In the genomic region with DNA sequence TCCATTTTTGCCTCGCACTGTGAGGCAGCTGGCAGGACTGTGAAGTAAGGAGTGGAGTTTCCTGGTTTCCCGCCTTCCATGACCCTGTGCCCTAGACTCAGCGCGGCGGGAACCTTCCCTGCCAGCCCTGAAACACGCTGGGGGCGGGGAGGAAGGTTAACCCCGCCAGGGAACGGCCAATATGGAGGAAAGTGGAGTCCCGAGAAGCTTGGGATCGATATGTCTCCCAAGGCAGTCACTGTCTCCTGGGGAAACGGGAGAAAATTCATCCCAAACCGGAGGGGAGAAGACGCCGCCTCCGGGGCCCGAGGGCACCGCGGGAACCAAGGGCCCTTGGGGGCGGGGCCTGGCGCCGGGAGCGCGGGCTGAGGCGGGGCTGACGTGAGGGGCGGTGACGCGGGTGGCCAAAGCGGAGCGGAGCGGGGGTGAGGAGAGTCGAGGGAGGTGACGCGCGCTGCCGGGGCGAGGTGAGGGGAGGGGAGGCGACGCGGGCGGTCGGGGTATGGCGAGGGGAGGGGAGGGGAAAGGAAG, we compare ENCODE assay signal across 1 cellular context.
TF ChIP-seq lines count a peak whose summit lies in the region.

A gene with protein sequence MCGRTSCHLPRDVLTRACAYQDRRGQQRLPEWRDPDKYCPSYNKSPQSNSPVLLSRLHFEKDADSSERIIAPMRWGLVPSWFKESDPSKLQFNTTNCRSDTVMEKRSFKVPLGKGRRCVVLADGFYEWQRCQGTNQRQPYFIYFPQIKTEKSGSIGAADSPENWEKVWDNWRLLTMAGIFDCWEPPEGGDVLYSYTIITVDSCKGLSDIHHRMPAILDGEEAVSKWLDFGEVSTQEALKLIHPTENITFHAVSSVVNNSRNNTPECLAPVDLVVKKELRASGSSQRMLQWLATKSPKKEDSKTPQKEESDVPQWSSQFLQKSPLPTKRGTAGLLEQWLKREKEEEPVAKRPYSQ (plus strand): TSS at position 432 of the 531 bp plus-strand sequence. CDS start 863 bp downstream, outside the sequence.

TF ChIP-seq in HepG2, 621 proteins besides CTCF, POLR2A, EP300 and RAD21 (continued from another document and continues in another):
- TF ChIP-seq, protein P1, sequence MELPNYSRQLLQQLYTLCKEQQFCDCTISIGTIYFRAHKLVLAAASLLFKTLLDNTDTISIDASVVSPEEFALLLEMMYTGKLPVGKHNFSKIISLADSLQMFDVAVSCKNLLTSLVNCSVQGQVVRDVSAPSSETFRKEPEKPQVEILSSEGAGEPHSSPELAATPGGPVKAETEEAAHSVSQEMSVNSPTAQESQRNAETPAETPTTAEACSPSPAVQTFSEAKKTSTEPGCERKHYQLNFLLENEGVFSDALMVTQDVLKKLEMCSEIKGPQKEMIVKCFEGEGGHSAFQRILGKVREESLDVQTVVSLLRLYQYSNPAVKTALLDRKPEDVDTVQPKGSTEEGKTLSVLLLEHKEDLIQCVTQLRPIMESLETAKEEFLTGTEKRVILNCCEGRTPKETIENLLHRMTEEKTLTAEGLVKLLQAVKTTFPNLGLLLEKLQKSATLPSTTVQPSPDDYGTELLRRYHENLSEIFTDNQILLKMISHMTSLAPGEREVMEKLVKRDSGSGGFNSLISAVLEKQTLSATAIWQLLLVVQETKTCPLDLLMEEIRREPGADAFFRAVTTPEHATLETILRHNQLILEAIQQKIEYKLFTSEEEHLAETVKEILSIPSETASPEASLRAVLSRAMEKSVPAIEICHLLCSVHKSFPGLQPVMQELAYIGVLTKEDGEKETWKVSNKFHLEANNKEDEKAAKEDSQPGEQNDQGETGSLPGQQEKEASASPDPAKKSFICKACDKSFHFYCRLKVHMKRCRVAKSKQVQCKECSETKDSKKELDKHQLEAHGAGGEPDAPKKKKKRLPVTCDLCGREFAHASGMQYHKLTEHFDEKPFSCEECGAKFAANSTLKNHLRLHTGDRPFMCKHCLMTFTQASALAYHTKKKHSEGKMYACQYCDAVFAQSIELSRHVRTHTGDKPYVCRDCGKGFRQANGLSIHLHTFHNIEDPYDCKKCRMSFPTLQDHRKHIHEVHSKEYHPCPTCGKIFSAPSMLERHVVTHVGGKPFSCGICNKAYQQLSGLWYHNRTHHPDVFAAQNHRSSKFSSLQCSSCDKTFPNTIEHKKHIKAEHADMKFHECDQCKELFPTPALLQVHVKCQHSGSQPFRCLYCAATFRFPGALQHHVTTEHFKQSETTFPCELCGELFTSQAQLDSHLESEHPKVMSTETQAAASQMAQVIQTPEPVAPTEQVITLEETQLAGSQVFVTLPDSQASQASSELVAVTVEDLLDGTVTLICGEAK (IDR thresholded peaks at IDR 0.05), result no peak
- TF ChIP-seq, protein P1 (CRISPR knock-in tag; IDR thresholded peaks at IDR 0.05), result no peak
- TF ChIP-seq DR1 (CRISPR knock-in tag; IDR thresholded peaks at IDR 0.05) (no peak), ZFP82 (CRISPR knock-in tag; IDR thresholded peaks at IDR 0.05; ENCODE audit: borderline replicate concordance) (no peak), CENPX (CRISPR knock-in tag; IDR thresholded peaks at IDR 0.05) (no peak), ZNF766 (CRISPR knock-in tag; IDR thresholded peaks at IDR 0.05; ENCODE audit: borderline replicate concordance) (no peak), ZNF30 (CRISPR knock-in tag; IDR thresholded peaks at IDR 0.05) (no peak), ZNF703 (CRISPR knock-in tag; IDR thresholded peaks at IDR 0.05; ENCODE audit: borderline replicate concordance) (no peak), ZFP37 (CRISPR knock-in tag; IDR thresholded peaks at IDR 0.05; ENCODE audit: borderline replicate concordance) (no peak), ZNF33A (CRISPR knock-in tag; IDR thresholded peaks at IDR 0.05; ENCODE audit: borderline replicate concordance) (no peak), ISX (CRISPR knock-in tag; conservative IDR thresholded peaks at IDR 0.05) (no peak), HNF4A (CRISPR knock-in tag; IDR thresholded peaks at IDR 0.05) (no peak), SNAI1 (CRISPR knock-in tag; IDR thresholded peaks at IDR 0.05; ENCODE audit: borderline replicate concordance) (no peak), ATF7 (IDR thresholded peaks at IDR 0.05) (no peak), ATF7 (CRISPR knock-in tag; IDR thresholded peaks at IDR 0.05) (0 out of 2 replicates have a peak, but pooled peaks have one; percentile 37), NFE2 (CRISPR knock-in tag; IDR thresholded peaks at IDR 0.05) (no peak), ZFP36L2 (CRISPR knock-in tag; IDR thresholded peaks at IDR 0.05) (no peak), BRD4 (CRISPR knock-in tag; IDR thresholded peaks at IDR 0.05) (no peak), ZFP90 (CRISPR knock-in tag; IDR thresholded peaks at IDR 0.05; ENCODE audit: borderline replicate concordance) (no peak)
- TF ChIP-seq, protein P2, sequence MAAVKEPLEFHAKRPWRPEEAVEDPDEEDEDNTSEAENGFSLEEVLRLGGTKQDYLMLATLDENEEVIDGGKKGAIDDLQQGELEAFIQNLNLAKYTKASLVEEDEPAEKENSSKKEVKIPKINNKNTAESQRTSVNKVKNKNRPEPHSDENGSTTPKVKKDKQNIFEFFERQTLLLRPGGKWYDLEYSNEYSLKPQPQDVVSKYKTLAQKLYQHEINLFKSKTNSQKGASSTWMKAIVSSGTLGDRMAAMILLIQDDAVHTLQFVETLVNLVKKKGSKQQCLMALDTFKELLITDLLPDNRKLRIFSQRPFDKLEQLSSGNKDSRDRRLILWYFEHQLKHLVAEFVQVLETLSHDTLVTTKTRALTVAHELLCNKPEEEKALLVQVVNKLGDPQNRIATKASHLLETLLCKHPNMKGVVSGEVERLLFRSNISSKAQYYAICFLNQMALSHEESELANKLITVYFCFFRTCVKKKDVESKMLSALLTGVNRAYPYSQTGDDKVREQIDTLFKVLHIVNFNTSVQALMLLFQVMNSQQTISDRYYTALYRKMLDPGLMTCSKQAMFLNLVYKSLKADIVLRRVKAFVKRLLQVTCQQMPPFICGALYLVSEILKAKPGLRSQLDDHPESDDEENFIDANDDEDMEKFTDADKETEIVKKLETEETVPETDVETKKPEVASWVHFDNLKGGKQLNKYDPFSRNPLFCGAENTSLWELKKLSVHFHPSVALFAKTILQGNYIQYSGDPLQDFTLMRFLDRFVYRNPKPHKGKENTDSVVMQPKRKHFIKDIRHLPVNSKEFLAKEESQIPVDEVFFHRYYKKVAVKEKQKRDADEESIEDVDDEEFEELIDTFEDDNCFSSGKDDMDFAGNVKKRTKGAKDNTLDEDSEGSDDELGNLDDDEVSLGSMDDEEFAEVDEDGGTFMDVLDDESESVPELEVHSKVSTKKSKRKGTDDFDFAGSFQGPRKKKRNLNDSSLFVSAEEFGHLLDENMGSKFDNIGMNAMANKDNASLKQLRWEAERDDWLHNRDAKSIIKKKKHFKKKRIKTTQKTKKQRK (IDR thresholded peaks at IDR 0.05; ENCODE audit: low read length), result no peak
- TF ChIP-seq, protein P3, sequence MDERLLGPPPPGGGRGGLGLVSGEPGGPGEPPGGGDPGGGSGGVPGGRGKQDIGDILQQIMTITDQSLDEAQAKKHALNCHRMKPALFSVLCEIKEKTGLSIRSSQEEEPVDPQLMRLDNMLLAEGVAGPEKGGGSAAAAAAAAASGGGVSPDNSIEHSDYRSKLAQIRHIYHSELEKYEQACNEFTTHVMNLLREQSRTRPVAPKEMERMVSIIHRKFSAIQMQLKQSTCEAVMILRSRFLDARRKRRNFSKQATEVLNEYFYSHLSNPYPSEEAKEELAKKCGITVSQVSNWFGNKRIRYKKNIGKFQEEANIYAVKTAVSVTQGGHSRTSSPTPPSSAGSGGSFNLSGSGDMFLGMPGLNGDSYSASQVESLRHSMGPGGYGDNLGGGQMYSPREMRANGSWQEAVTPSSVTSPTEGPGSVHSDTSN (CRISPR knock-in tag; IDR thresholded peaks at IDR 0.05), result no peak
- TF ChIP-seq, protein P4, sequence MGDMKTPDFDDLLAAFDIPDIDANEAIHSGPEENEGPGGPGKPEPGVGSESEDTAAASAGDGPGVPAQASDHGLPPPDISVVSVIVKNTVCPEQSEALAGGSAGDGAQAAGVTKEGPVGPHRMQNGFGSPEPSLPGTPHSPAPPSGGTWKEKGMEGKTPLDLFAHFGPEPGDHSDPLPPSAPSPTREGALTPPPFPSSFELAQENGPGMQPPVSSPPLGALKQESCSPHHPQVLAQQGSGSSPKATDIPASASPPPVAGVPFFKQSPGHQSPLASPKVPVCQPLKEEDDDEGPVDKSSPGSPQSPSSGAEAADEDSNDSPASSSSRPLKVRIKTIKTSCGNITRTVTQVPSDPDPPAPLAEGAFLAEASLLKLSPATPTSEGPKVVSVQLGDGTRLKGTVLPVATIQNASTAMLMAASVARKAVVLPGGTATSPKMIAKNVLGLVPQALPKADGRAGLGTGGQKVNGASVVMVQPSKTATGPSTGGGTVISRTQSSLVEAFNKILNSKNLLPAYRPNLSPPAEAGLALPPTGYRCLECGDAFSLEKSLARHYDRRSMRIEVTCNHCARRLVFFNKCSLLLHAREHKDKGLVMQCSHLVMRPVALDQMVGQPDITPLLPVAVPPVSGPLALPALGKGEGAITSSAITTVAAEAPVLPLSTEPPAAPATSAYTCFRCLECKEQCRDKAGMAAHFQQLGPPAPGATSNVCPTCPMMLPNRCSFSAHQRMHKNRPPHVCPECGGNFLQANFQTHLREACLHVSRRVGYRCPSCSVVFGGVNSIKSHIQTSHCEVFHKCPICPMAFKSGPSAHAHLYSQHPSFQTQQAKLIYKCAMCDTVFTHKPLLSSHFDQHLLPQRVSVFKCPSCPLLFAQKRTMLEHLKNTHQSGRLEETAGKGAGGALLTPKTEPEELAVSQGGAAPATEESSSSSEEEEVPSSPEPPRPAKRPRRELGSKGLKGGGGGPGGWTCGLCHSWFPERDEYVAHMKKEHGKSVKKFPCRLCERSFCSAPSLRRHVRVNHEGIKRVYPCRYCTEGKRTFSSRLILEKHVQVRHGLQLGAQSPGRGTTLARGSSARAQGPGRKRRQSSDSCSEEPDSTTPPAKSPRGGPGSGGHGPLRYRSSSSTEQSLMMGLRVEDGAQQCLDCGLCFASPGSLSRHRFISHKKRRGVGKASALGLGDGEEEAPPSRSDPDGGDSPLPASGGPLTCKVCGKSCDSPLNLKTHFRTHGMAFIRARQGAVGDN (CRISPR knock-in tag; IDR thresholded peaks at IDR 0.05), result peak; percentile 84; the same call in 1 of the 2 replicates
- TF ChIP-seq, protein P5, sequence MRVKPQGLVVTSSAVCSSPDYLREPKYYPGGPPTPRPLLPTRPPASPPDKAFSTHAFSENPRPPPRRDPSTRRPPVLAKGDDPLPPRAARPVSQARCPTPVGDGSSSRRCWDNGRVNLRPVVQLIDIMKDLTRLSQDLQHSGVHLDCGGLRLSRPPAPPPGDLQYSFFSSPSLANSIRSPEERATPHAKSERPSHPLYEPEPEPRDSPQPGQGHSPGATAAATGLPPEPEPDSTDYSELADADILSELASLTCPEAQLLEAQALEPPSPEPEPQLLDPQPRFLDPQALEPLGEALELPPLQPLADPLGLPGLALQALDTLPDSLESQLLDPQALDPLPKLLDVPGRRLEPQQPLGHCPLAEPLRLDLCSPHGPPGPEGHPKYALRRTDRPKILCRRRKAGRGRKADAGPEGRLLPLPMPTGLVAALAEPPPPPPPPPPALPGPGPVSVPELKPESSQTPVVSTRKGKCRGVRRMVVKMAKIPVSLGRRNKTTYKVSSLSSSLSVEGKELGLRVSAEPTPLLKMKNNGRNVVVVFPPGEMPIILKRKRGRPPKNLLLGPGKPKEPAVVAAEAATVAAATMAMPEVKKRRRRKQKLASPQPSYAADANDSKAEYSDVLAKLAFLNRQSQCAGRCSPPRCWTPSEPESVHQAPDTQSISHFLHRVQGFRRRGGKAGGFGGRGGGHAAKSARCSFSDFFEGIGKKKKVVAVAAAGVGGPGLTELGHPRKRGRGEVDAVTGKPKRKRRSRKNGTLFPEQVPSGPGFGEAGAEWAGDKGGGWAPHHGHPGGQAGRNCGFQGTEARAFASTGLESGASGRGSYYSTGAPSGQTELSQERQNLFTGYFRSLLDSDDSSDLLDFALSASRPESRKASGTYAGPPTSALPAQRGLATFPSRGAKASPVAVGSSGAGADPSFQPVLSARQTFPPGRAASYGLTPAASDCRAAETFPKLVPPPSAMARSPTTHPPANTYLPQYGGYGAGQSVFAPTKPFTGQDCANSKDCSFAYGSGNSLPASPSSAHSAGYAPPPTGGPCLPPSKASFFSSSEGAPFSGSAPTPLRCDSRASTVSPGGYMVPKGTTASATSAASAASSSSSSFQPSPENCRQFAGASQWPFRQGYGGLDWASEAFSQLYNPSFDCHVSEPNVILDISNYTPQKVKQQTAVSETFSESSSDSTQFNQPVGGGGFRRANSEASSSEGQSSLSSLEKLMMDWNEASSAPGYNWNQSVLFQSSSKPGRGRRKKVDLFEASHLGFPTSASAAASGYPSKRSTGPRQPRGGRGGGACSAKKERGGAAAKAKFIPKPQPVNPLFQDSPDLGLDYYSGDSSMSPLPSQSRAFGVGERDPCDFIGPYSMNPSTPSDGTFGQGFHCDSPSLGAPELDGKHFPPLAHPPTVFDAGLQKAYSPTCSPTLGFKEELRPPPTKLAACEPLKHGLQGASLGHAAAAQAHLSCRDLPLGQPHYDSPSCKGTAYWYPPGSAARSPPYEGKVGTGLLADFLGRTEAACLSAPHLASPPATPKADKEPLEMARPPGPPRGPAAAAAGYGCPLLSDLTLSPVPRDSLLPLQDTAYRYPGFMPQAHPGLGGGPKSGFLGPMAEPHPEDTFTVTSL (CRISPR knock-in tag; IDR thresholded peaks at IDR 0.05; ENCODE audit: borderline replicate concordance), result no peak
